In genomic region chr6:85642774-85643529, GRCh38 we compare ENCODE assay signal across 8 cellular contexts. TPM values are rescaled to one million over a fixed set of nuclear protein-coding genes. Genes with fewer than 3 reads are reported as not detected.
DNase-seq lines count a peak whose midpoint lies in the region; ATAC-seq and TF ChIP-seq lines count a peak whose summit lies in the region.

SYNCRIP (minus strand) TSS chr6:85642886; CDS start chr6:85641439, 1,447 bp downstream.

- ATAC-seq in GM19372 (IDR thresholded peaks at IDR 0.05; ENCODE audit: low read depth, unreplicated experiment) (peak; percentile 62), HG03521 (IDR thresholded peaks at IDR 0.05; ENCODE audit: unreplicated experiment) (peak; percentile 67)

- CTCF ChIA-PET in activated CD4-positive, alpha-beta T cell treated with anti-CD3 and anti-CD28 coated beads, Interleukin-2, amount 10 ng/mL, durations not matched to agents 7 days and 5 days (lab: Charles Lee) = interaction anchor here (0.5 to 1.6 kb wide), 3 partner anchors 35 to 82 kb away, joined by 3 to 7 read pairs (median 5); no protein-coding TSS in a partner anchor

- H3K4me3 Mint-ChIP-seq in activated CD4-positive, alpha-beta T cell treated with anti-CD3 and anti-CD28 coated beads, Interleukin-2, amount 10 ng/mL, durations not matched to agents 7 days and 5 days = peak within 1 kb of the TSS; percentile 87

- peaks cover 39% of the 10 kb centered on the region for H3K36me3 Mint-ChIP-seq in activated CD4-positive, alpha-beta T cell treated with anti-CD3 and anti-CD28 coated beads, Interleukin-2, amount 10 ng/mL, durations not matched to agents 7 days and 5 days (ENCODE audit: low read depth)

- peaks cover 2% of the 10 kb centered on the region for H3K9me3 Mint-ChIP-seq in activated CD4-positive, alpha-beta T cell treated with anti-CD3 and anti-CD28 coated beads, Interleukin-2, amount 10 ng/mL, durations not matched to agents 7 days and 5 days

- peaks cover 3% of the 10 kb centered on the region for H3K27me3 Mint-ChIP-seq in activated CD4-positive, alpha-beta T cell treated with anti-CD3 and anti-CD28 coated beads, Interleukin-2, amount 10 ng/mL, durations not matched to agents 7 days and 5 days

- peak within 1 kb of the TSS; percentile 97 to 100 for H3K27ac ChIP-seq in coronary artery

- peak; percentile 86 to 99 (median 97) for DNase-seq in C1 segment of cervical spinal cord (lab: John Stamatoyannopoulos, UW)
- DNase-seq in NCI-H69 (lab: John Stamatoyannopoulos, UW) = peak; percentile 100
- peak; percentile 98 for DNase-seq in activated CD4-positive, alpha-beta T cell treated with anti-CD3 and anti-CD28 coated beads, Interleukin-2, amount 10 ng/mL, durations not matched to agents 7 days and 5 days
- peak; percentile 100 for DNase-seq in coronary artery (ENCODE audit: low spot score)
- peak; percentile 99 for DNase-seq in left kidney (ENCODE audit: low read depth, low spot score)
- DNase-seq in stimulated activated CD4-positive, alpha-beta T cell treated with anti-CD3 and anti-CD28 coated beads, Interleukin-1b, Interleukin-23, amount 100 ng/mL, for 48 hours = peak; percentile 98

- peak within 1 kb of the TSS; percentile 92 for H3K4me3 ChIP-seq in coronary artery

- POLR2A ChIA-PET in activated CD4-positive, alpha-beta T cell treated with anti-CD3 and anti-CD28 coated beads, Interleukin-2, amount 10 ng/mL, durations not matched to agents 7 days and 5 days (lab: Charles Lee) = interaction anchor here (0.7 to 6.9 kb wide), 4 partner anchors 9 to 50 kb away, joined by 3 to 109 read pairs (median 16); partner anchors contain the start of gene SNX14

- H3K27ac Mint-ChIP-seq in activated CD4-positive, alpha-beta T cell treated with anti-CD3 and anti-CD28 coated beads, Interleukin-2, amount 10 ng/mL, durations not matched to agents 7 days and 5 days = peak within 1 kb of the TSS; percentile 99

- TF ChIP-seq CTCF in coronary artery (IDR thresholded peaks at IDR 0.05) = no peak

- peaks cover 44% of the 10 kb centered on the region for H3K4me1 Mint-ChIP-seq in activated CD4-positive, alpha-beta T cell treated with anti-CD3 and anti-CD28 coated beads, Interleukin-2, amount 10 ng/mL, durations not matched to agents 7 days and 5 days

RNA-seq across cellular contexts. Expression of gene SYNCRIP, which starts in this region (rescaled TPM):
- 100 to 1,000 TPM; 111 to 118 TPM for total RNA-seq in activated CD4-positive, alpha-beta T cell treated with anti-CD3 and anti-CD28 coated beads, Interleukin-2, amount 10 ng/mL, durations not matched to agents 7 days and 5 days

Comparison
In these comparisons a context has a peak if more than half of its experiments do, and no peak if none do; other contexts are left out.
1. Peak in every context shown above with its lines: DNase-seq, ATAC-seq, H3K4me3 ChIP-seq and H3K27ac ChIP-seq.